23 cellular contexts compared by ENCODE assay signal in the genomic region with DNA sequence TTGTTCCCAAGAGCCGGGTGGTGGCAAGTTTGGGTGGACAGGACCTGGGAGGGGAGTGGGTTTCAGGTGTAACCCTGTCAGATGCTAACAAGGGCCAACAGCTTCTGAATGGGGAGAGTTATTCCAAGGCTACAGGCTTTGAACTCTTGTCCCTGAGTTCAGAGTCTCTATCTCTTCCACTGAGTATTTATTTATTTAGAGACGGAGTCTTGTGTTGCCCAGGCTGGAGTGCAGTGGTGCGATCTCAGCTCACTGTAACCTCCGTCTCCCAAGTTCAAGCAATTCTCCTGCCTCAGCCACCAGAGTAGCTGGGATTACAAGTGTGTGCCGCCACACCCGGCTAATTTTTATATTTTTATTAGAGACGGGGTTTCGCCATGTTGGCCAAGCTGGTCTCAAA. TPM values are rescaled to one million over a fixed set of nuclear protein-coding genes. Genes with fewer than 3 reads are reported as not detected.
DNase-seq lines count a peak whose midpoint lies in the region; ATAC-seq and TF ChIP-seq lines count a peak whose summit lies in the region.
"Had no signal": no experiment of that assay in that cellular context is flagged by ENCODE, and none has a peak within 500 bp of the region (broad histone marks: within the 10 kb centered on the region; RNA-seq: fewer than 3 reads in every experiment).

No MANE protein-coding gene starts in this region.

- ATAC-seq in CD4-positive, alpha-beta T cell (ENCODE audit: poor library complexity) = no peak
- ATAC-seq: GM12878 had no signal

- TF ChIP-seq POLR2A in vagina (IDR thresholded peaks at IDR 0.05) = no peak

- H3K36me3 ChIP-seq in vagina (peaks cover 0 to 4% of the 10 kb centered on the region in 2 donors), H7 (replicated peaks; ENCODE audit: control insufficient read depth, insufficient read depth, low read length) (peaks cover 12% of the 10 kb centered on the region)

- peaks cover 40% of the 10 kb centered on the region for H3K4me1 Mint-ChIP-seq in CD4-positive, alpha-beta T cell (ENCODE audit: low read depth)
- H3K4me1 Mint-ChIP-seq in dendritic cell treated with granulocyte-macrophage colony-stimulating factor and Interleukin-4, amounts not matched to agents 40 ng/mL and 50 ng/mL, for 4 days (ENCODE audit: low read depth) = peaks cover 53% of the 10 kb centered on the region
- H3K4me1 Mint-ChIP-seq in nephron = peaks cover 27% of the 10 kb centered on the region
- peaks cover 29% of the 10 kb centered on the region for H3K4me1 Mint-ChIP-seq in activated T-helper 1 cell treated with anti-CD3 and anti-CD28 coated beads, Interleukin-12 subunit alpha, Interleukin-12 subunit beta, Interleukin-2, Interleukin-4 antibody, amounts not matched to agents 30 ng/mL and 10 ng/mL and 1 ng/mL, durations not matched to agents 14 hours and 24 hours and 36 hours (ENCODE audit: low read depth)

- POLR2A ChIA-PET in CD4-positive, alpha-beta T cell (lab: Charles Lee) = interaction anchor here (0.7 kb wide), 1 partner anchor 119 kb away, joined by 3 read pairs; a partner anchor contains a TSS
- POLR2A ChIA-PET in RWPE1 (lab: Yijun Ruan, JAX; ENCODE audit: low non-redundant PET) = no interaction called here

- H3K9me3 ChIP-seq in CD4-positive, alpha-beta T cell (ENCODE audit: control insufficient read depth, low read length) = no peaks in the 10 kb centered on the region
- no peaks in the 10 kb centered on the region for H3K9me3 ChIP-seq in vagina
- H3K9me3 ChIP-seq: BE2C, Caco-2 had no signal

- H3K4me3 ChIP-seq in vagina (no peak overlapping the region), H7 (ENCODE audit: insufficient read depth, low read depth, low read length) (no peak overlapping the region)
- H3K4me3 ChIP-seq: GM12878, GM23248 had no signal

- H3K36me3 Mint-ChIP-seq in CD4-positive, alpha-beta T cell (ENCODE audit: low read depth) = peaks cover 26% of the 10 kb centered on the region
- peaks cover 91% of the 10 kb centered on the region for H3K36me3 Mint-ChIP-seq in dendritic cell treated with granulocyte-macrophage colony-stimulating factor and Interleukin-4, amounts not matched to agents 40 ng/mL and 50 ng/mL, for 4 days (ENCODE audit: low read depth)
- peaks cover 7% of the 10 kb centered on the region for H3K36me3 Mint-ChIP-seq in nephron (ENCODE audit: low read depth)
- H3K36me3 Mint-ChIP-seq in activated T-helper 1 cell treated with anti-CD3 and anti-CD28 coated beads, Interleukin-12 subunit alpha, Interleukin-12 subunit beta, Interleukin-2, Interleukin-4 antibody, amounts not matched to agents 30 ng/mL and 10 ng/mL and 1 ng/mL, durations not matched to agents 14 hours and 24 hours and 36 hours (ENCODE audit: low read depth) = peaks cover 16% of the 10 kb centered on the region

- intact Hi-C loops in CD4-positive, alpha-beta T cell (cut with DNase I, micrococcal nuclease) = loop anchor here (1.0 to 10.0 kb wide), 3 partner anchors 30 to 910 kb away; a partner anchor contains a TSS
- intact Hi-C loops in dendritic cell treated with granulocyte-macrophage colony-stimulating factor and Interleukin-4, amounts not matched to agents 40 ng/mL and 50 ng/mL, for 4 days (cut with micrococcal nuclease) = loop anchor here (10.0 kb wide), 1 partner anchor 140 kb away; a partner anchor contains a TSS
- intact Hi-C loops in activated T-helper 1 cell treated with anti-CD3 and anti-CD28 coated beads, Interleukin-12 subunit alpha, Interleukin-12 subunit beta, Interleukin-2, Interleukin-4 antibody, amounts not matched to agents 30 ng/mL and 10 ng/mL and 1 ng/mL, durations not matched to agents 14 hours and 24 hours and 36 hours (cut with micrococcal nuclease) = loop anchor here (10.0 kb wide), 1 partner anchor 490 kb away; a partner anchor contains a TSS
- intact Hi-C loops in vagina (cut with DNase I) = no loop called here

- TF ChIP-seq CTCF in CD4-positive, alpha-beta T cell (IDR thresholded peaks at IDR 0.05) = no peak
- no peak for TF ChIP-seq CTCF in RWPE1 (conservative IDR thresholded peaks at IDR 0.05; ENCODE audit: low read depth)
- no peak for TF ChIP-seq CTCF in nephron (IDR thresholded peaks at IDR 0.05; ENCODE audit: unreplicated experiment in 3 of 3)
- TF ChIP-seq CTCF in vagina (IDR thresholded peaks at IDR 0.05) = no peak

- no peak overlapping the region for H3K27ac ChIP-seq in CD4-positive, alpha-beta T cell (ENCODE audit: low read depth, low read length)
- peak overlapping the region; percentile 98 for H3K27ac ChIP-seq in RWPE1
- H3K27ac ChIP-seq in vagina = no peak overlapping the region
- H3K27ac ChIP-seq: GM23248, KMS-11 had no signal

- DNase-seq in CD4-positive, alpha-beta T cell = no peak
- DNase-seq in RWPE1 (ENCODE audit: low spot score) = no peak
- DNase-seq in HuH-7.5 (ENCODE audit: low spot score) = no peak
- no peak for DNase-seq in activated T-helper 1 cell treated with anti-CD3 and anti-CD28 coated beads, Interleukin-12 subunit alpha, Interleukin-12 subunit beta, Interleukin-2, Interleukin-4 antibody, amounts not matched to agents 30 ng/mL and 10 ng/mL and 1 ng/mL, durations not matched to agents 14 hours and 24 hours and 36 hours (ENCODE audit: low spot score)
- no peak for DNase-seq in vagina (ENCODE audit: extremely low spot score in 2 of 2)
- no peak for DNase-seq in H7
- DNase-seq: BE2C; Caco-2; CD4-positive, CD25-positive, alpha-beta regulatory T cell; DMS153; GF-D8; GM23248; HCEC 1CT; MV-4-11; NCI-H1694 treated with DMSO at 0.1 percent for 48 hours; NCI-H2107; NCI-H510A treated with DMSO at 0.1 percent for 48 hours; NCI-H774; SHP77 had no signal

- H3K27ac Mint-ChIP-seq in CD4-positive, alpha-beta T cell = peak overlapping the region; percentile 30
- peak overlapping the region; percentile 28 for H3K27ac Mint-ChIP-seq in dendritic cell treated with granulocyte-macrophage colony-stimulating factor and Interleukin-4, amounts not matched to agents 40 ng/mL and 50 ng/mL, for 4 days
- peak overlapping the region; percentile 11 to 90 (median 57) for H3K27ac Mint-ChIP-seq in nephron
- no peak overlapping the region for H3K27ac Mint-ChIP-seq in activated T-helper 1 cell treated with anti-CD3 and anti-CD28 coated beads, Interleukin-12 subunit alpha, Interleukin-12 subunit beta, Interleukin-2, Interleukin-4 antibody, amounts not matched to agents 30 ng/mL and 10 ng/mL and 1 ng/mL, durations not matched to agents 14 hours and 24 hours and 36 hours

- no peaks in the 10 kb centered on the region for H3K27me3 ChIP-seq in CD4-positive, alpha-beta T cell (ENCODE audit: control insufficient read depth, insufficient read depth, low read length)
- H3K27me3 ChIP-seq in vagina (no peaks in the 10 kb centered on the region), H7 (ENCODE audit: control insufficient read depth, insufficient read depth, low read length) (no peaks in the 10 kb centered on the region)
- H3K27me3 ChIP-seq: BE2C had no signal

- H3K4me3 Mint-ChIP-seq in CD4-positive, alpha-beta T cell = peak overlapping the region; percentile 25
- no peak overlapping the region for H3K4me3 Mint-ChIP-seq in dendritic cell treated with granulocyte-macrophage colony-stimulating factor and Interleukin-4, amounts not matched to agents 40 ng/mL and 50 ng/mL, for 4 days
- peak overlapping the region; percentile 40 to 59 (median 44) for H3K4me3 Mint-ChIP-seq in nephron
- no peak overlapping the region for H3K4me3 Mint-ChIP-seq in activated T-helper 1 cell treated with anti-CD3 and anti-CD28 coated beads, Interleukin-12 subunit alpha, Interleukin-12 subunit beta, Interleukin-2, Interleukin-4 antibody, amounts not matched to agents 30 ng/mL and 10 ng/mL and 1 ng/mL, durations not matched to agents 14 hours and 24 hours and 36 hours

- CTCF ChIA-PET in CD4-positive, alpha-beta T cell (lab: Charles Lee) = interaction anchor here (3.4 kb wide), 1 partner anchor 13 kb away, joined by 14 read pairs; no protein-coding TSS in a partner anchor
- CTCF ChIA-PET in RWPE1 (lab: Yijun Ruan, JAX) = interaction anchor here (1.4 kb wide), 1 partner anchor 30 kb away, joined by 4 read pairs; a partner anchor contains a TSS

- H3K4me1 ChIP-seq in vagina = peaks cover 65% of the 10 kb centered on the region

- H3K9me3 Mint-ChIP-seq in CD4-positive, alpha-beta T cell = no peaks in the 10 kb centered on the region
- H3K9me3 Mint-ChIP-seq in dendritic cell treated with granulocyte-macrophage colony-stimulating factor and Interleukin-4, amounts not matched to agents 40 ng/mL and 50 ng/mL, for 4 days = no peaks in the 10 kb centered on the region
- no peaks in the 10 kb centered on the region for H3K9me3 Mint-ChIP-seq in nephron
- no peaks in the 10 kb centered on the region for H3K9me3 Mint-ChIP-seq in activated T-helper 1 cell treated with anti-CD3 and anti-CD28 coated beads, Interleukin-12 subunit alpha, Interleukin-12 subunit beta, Interleukin-2, Interleukin-4 antibody, amounts not matched to agents 30 ng/mL and 10 ng/mL and 1 ng/mL, durations not matched to agents 14 hours and 24 hours and 36 hours
- H3K9me3 Mint-ChIP-seq: CD4-positive, CD25-positive, alpha-beta regulatory T cell had no signal

- H3K27me3 Mint-ChIP-seq in CD4-positive, alpha-beta T cell = no peaks in the 10 kb centered on the region
- H3K27me3 Mint-ChIP-seq in dendritic cell treated with granulocyte-macrophage colony-stimulating factor and Interleukin-4, amounts not matched to agents 40 ng/mL and 50 ng/mL, for 4 days = no peaks in the 10 kb centered on the region
- H3K27me3 Mint-ChIP-seq in nephron (ENCODE audit: low read depth) = no peaks in the 10 kb centered on the region
- H3K27me3 Mint-ChIP-seq in activated T-helper 1 cell treated with anti-CD3 and anti-CD28 coated beads, Interleukin-12 subunit alpha, Interleukin-12 subunit beta, Interleukin-2, Interleukin-4 antibody, amounts not matched to agents 30 ng/mL and 10 ng/mL and 1 ng/mL, durations not matched to agents 14 hours and 24 hours and 36 hours (ENCODE audit: insufficient read depth) = no peaks in the 10 kb centered on the region

RNA-seq across cellular contexts. Expression of a gene that starts 2.6 kb away (rescaled TPM):
- 10 to 100 TPM; 40.1 to 41.2 TPM for total RNA-seq in CD4-positive, alpha-beta T cell
- 34.0 and 38.8 TPM in 2 replicates for total RNA-seq in activated T-helper 1 cell treated with anti-CD3 and anti-CD28 coated beads, Interleukin-12 subunit alpha, Interleukin-12 subunit beta, Interleukin-2, Interleukin-4 antibody, amounts not matched to agents 30 ng/mL and 10 ng/mL and 1 ng/mL, durations not matched to agents 14 hours and 24 hours and 36 hours
- total RNA-seq in vagina = 10.6 TPM
- 4.1 and 5.0 TPM in 2 replicates for total RNA-seq in H7 (2014; rRNA removed; shearing (Covaris generic))

RNA-seq across cellular contexts. Expression of a gene that starts 6.1 kb away (rescaled TPM):
- 1 to 10 TPM; 3.0 to 4.5 TPM for total RNA-seq in CD4-positive, alpha-beta T cell
- 11.1 and 11.5 TPM in 2 replicates for total RNA-seq in activated T-helper 1 cell treated with anti-CD3 and anti-CD28 coated beads, Interleukin-12 subunit alpha, Interleukin-12 subunit beta, Interleukin-2, Interleukin-4 antibody, amounts not matched to agents 30 ng/mL and 10 ng/mL and 1 ng/mL, durations not matched to agents 14 hours and 24 hours and 36 hours
- total RNA-seq in vagina = 27.0 TPM
- 15.3 and 18.4 TPM in 2 replicates for total RNA-seq in H7 (2014; rRNA removed; shearing (Covaris generic))

RNA-seq across cellular contexts. Expression of a gene that starts 30.0 kb away (rescaled TPM):
- total RNA-seq in CD4-positive, alpha-beta T cell = under 1 TPM in 1 of 2 experiments, not detected in 1; 0.11 TPM
- 2.1 and 3.3 TPM in 2 replicates for total RNA-seq in activated T-helper 1 cell treated with anti-CD3 and anti-CD28 coated beads, Interleukin-12 subunit alpha, Interleukin-12 subunit beta, Interleukin-2, Interleukin-4 antibody, amounts not matched to agents 30 ng/mL and 10 ng/mL and 1 ng/mL, durations not matched to agents 14 hours and 24 hours and 36 hours
- 14.5 TPM for total RNA-seq in vagina
- 4.4 and 8.2 TPM in 2 replicates for total RNA-seq in H7 (2014; rRNA removed; shearing (Covaris generic))
- total RNA-seq: CD4-positive, CD25-positive, alpha-beta regulatory T cell had no signal

RNA-seq across cellular contexts. Expression of a gene that starts 31.6 kb away (rescaled TPM):
- 1 to 10 TPM; 7.5 to 8.9 TPM for total RNA-seq in CD4-positive, alpha-beta T cell
- 32.7 and 33.2 TPM in 2 replicates for total RNA-seq in activated T-helper 1 cell treated with anti-CD3 and anti-CD28 coated beads, Interleukin-12 subunit alpha, Interleukin-12 subunit beta, Interleukin-2, Interleukin-4 antibody, amounts not matched to agents 30 ng/mL and 10 ng/mL and 1 ng/mL, durations not matched to agents 14 hours and 24 hours and 36 hours
- 21.4 TPM for total RNA-seq in vagina
- total RNA-seq in H7 (2014; rRNA removed; shearing (Covaris generic)) = 78.3 and 89.8 TPM in 2 replicates

RNA-seq across cellular contexts. Expression of a gene that starts 55.4 kb away (rescaled TPM):
- 1 to 10 TPM; 2.9 to 3.1 TPM for total RNA-seq in CD4-positive, alpha-beta T cell
- 0.34 and 0.49 TPM in 2 replicates for total RNA-seq in activated T-helper 1 cell treated with anti-CD3 and anti-CD28 coated beads, Interleukin-12 subunit alpha, Interleukin-12 subunit beta, Interleukin-2, Interleukin-4 antibody, amounts not matched to agents 30 ng/mL and 10 ng/mL and 1 ng/mL, durations not matched to agents 14 hours and 24 hours and 36 hours
- 4.7 TPM for total RNA-seq in vagina
- total RNA-seq in H7 (2014; rRNA removed; shearing (Covaris generic)) = 1.3 and 4.1 TPM in 2 replicates

Comparison
In these comparisons a context has a peak if more than half of its experiments do, and no peak if none do; other contexts are left out.
1. H3K4me3 Mint-ChIP-seq: peak in CD4-positive, alpha-beta T cell (single experiment) and nephron (3 of 3); none in dendritic cell treated with granulocyte-macrophage colony-stimulating factor and Interleukin-4, amounts not matched to agents 40 ng/mL and 50 ng/mL, for 4 days (single experiment) and activated T-helper 1 cell treated with anti-CD3 and anti-CD28 coated beads, Interleukin-12 subunit alpha, Interleukin-12 subunit beta, Interleukin-2, Interleukin-4 antibody, amounts not matched to agents 30 ng/mL and 10 ng/mL and 1 ng/mL, durations not matched to agents 14 hours and 24 hours and 36 hours (single experiment).